1 cellular context compared by ENCODE assay signal in genomic region chr11:1569251-1569780, GRCh38.
A peak's percentile ranks its signal among the peaks of the same experiment; 100 is the strongest.
TF ChIP-seq lines count a peak whose summit lies in the region.

No MANE protein-coding gene starts in this region.

TF ChIP-seq in K562, 482 proteins besides CTCF, POLR2A, EP300 and RAD21:
- TF ChIP-seq SP1 (CRISPR knock-in tag; IDR thresholded peaks at IDR 0.05) (peak; percentile 63; the same call in 1 of the 2 replicates), RBFOX2 (IDR thresholded peaks at IDR 0.05; ENCODE audit: low read depth, low read length) (0 out of 2 replicates have a peak, but pooled peaks have one; percentile 5), BDP1 (IDR thresholded peaks at IDR 0.05; ENCODE audit: insufficient read depth, insufficient read length) (no peak)
